In the genomic region with DNA sequence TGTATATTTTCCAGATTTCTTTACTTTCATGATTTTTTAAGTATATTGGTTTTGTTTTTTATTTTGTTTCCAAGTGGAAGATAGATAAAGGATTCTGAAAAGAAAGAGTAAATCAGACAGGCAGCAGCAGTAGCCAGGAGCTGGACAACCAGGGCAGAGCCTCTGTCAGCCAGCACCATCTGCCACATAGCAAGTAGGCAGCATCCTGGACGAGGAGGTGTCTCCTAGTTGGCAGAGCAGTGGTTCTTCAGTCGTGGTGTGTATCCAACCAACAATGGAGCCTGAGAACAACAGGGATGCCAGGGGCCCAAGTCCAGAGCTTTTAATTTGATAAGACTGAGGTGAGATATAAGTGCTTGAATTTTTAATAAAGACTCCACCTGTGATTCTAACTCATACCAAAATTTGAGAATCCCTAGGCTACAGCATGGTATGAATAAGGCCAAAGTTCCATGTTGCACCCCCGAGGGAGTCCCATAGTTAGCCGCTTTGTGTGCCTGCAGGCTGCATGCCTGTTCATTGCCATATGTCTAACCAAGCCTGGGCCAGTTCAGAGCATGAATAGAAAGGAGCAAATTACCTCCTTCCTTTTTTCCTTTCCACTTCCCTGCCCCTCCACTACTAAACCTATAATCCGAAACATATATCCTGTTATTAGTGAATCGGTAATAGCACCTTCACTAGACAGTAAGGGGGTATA, we compare ENCODE assay signal across 19 cellular contexts.
"Had no signal": no experiment of that assay in that cellular context is flagged by ENCODE, and none has a peak within 500 bp of the region (broad histone marks: within the 10 kb centered on the region; RNA-seq: fewer than 3 reads in every experiment).

No MANE protein-coding gene starts in this region.

- FAIRE-seq: endothelial cell of umbilical vein had no signal

- DNase-seq: activated CD4-positive, alpha-beta T cell treated with anti-CD3 and anti-CD28 coated beads, Interleukin-2, amount 10 ng/mL, durations not matched to agents 7 days and 5 days; activated CD4-positive, CD25-positive, alpha-beta regulatory T cell treated with anti-CD3 and anti-CD28 coated beads, Interleukin-2, amount 50 U/mL, for 72 hours; activated CD8-positive, alpha-beta T cell treated with anti-CD3 and anti-CD28 coated beads for 36 hours; activated gamma-delta T cell; activated naive CD4-positive, alpha-beta T cell treated with anti-CD3 and anti-CD28 coated beads, Interleukin-2, amount 50 U/mL, for 16 hours; activated naive CD8-positive, alpha-beta T cell treated with anti-CD3 and anti-CD28 coated beads, Interleukin-2, amount 50 U/mL, for 24 hours; colonic mucosa; effector memory CD8-positive, alpha-beta T cell; foreskin melanocyte; kidney glomerular epithelial cell; left lung; natural killer cell; ovary; psoas muscle; right cardiac atrium; stimulated activated CD4-positive, alpha-beta T cell treated with anti-CD3 and anti-CD28 coated beads, Interleukin-12 subunit alpha, Interleukin-12 subunit beta, amount 100 ng/mL, for 4 hours; T-helper 2 cell; thyroid gland had no signal
